In genomic region chr7:87344446-87344845, GRCh38 we compare ENCODE assay signal across 8 cellular contexts. TPM values are rescaled to one million over a fixed set of nuclear protein-coding genes. Genes with fewer than 3 reads are reported as not detected.
DNase-seq lines count a peak whose midpoint lies in the region; ATAC-seq and TF ChIP-seq lines count a peak whose summit lies in the region.

No MANE protein-coding gene starts in this region.

- H3K36me3 ChIP-seq in A673 (ENCODE audit: insufficient read depth, low read length, poor library complexity, severe bottlenecking) = no peaks in the 10 kb centered on the region
- peaks cover 12% of the 10 kb centered on the region for H3K36me3 ChIP-seq in HUES64 (ENCODE audit: insufficient read depth, low read length)
- no peaks in the 10 kb centered on the region for H3K36me3 ChIP-seq in brain microvascular endothelial cell (replicated peaks)
- H3K36me3 ChIP-seq in mucosa of rectum (ENCODE audit: control insufficient read depth in 2 of 2, insufficient read depth in 2 of 2, low read length in 2 of 2) = peaks cover 7 to 14% of the 10 kb centered on the region in 2 donors

- TF ChIP-seq CTCF in A673 (conservative IDR thresholded peaks at IDR 0.05; ENCODE audit: low read depth, low read length) (no peak), brain microvascular endothelial cell (IDR thresholded peaks at IDR 0.05; ENCODE audit: low read depth, low read length, missing control alignments) (no peak)

- no peaks in the 10 kb centered on the region for H3K9me3 ChIP-seq in A673 (ENCODE audit: low read depth, low read length, poor library complexity, severe bottlenecking)
- H3K9me3 ChIP-seq in HUES64 (ENCODE audit: insufficient read depth, low read depth, low read length) = 0 out of 2 replicates have a peak, but pooled peaks cover 1% of the 10 kb centered on the region
- no peaks in the 10 kb centered on the region for H3K9me3 ChIP-seq in mucosa of rectum (ENCODE audit: control insufficient read depth in 2 of 2, low read length in 2 of 2)

- H3K27me3 ChIP-seq in A673 (replicated peaks; ENCODE audit: insufficient read depth, low read depth, low read length, poor library complexity) (no peaks in the 10 kb centered on the region), HUES64 (ENCODE audit: insufficient read depth, low read length) (0 out of 2 replicates have a peak, but pooled peaks cover 4% of the 10 kb centered on the region), brain microvascular endothelial cell (replicated peaks) (no peaks in the 10 kb centered on the region), mucosa of rectum (ENCODE audit: control insufficient read depth in 2 of 2, insufficient read depth in 2 of 2, low read length in 2 of 2) (no peaks in the 10 kb centered on the region)

- in situ Hi-C loops in brain microvascular endothelial cell (cut with HindIII; ENCODE audit: low pct_ligation_motif_present, low sequenced_read_pairs) = no loop called here

- H3K4me3 ChIP-seq in A673 (ENCODE audit: low read depth, low read length, poor library complexity, severe bottlenecking) (peak overlapping the region; percentile 55), HUES64 (ENCODE audit: low read length) (peak overlapping the region; percentile 87), brain microvascular endothelial cell (ENCODE audit: low read depth, low read length) (peak overlapping the region; percentile 78), mucosa of rectum (ENCODE audit: low read length in 2 of 2) (peak overlapping the region; percentile 91 to 93)

- H3K4me1 ChIP-seq in A673 (ENCODE audit: insufficient read depth, low read length, poor library complexity, severe bottlenecking) (no peaks in the 10 kb centered on the region), HUES64 (ENCODE audit: insufficient read depth, low read length) (peaks cover 22% of the 10 kb centered on the region), mucosa of rectum (ENCODE audit: control insufficient read depth in 2 of 2, insufficient read depth in 2 of 2, low read length in 2 of 2) (peaks cover 0 to 14% of the 10 kb centered on the region in 2 donors)

- H3K9ac ChIP-seq in HUES64 (ENCODE audit: low read depth, low read length) (no peak overlapping the region; the same call in 1 of the 2 replicates), mucosa of rectum (ENCODE audit: low read depth in 1 of 2, low read length in 2 of 2) (peak overlapping the region; percentile 79 to 87)

- POLR2A ChIA-PET in A673 (lab: Charles Lee; ENCODE audit: low non-redundant PET) = no interaction called here

- no peak for DNase-seq in A673 (ENCODE audit: low spot score)
- no peak for DNase-seq in brain microvascular endothelial cell
- no peak for DNase-seq in iPS-NIHi11 (ENCODE audit: low spot score)
- DNase-seq in stimulated activated naive CD4-positive, alpha-beta T cell treated with Interleukin-2 at 50 U/mL for 16 hours (lab: John Stamatoyannopoulos, UW) = no peak
- DNase-seq in AG20443 (ENCODE audit: low spot score) = no peak

- intact Hi-C loops in A673 (cut with micrococcal nuclease; ENCODE audit: unreplicated experiment) = no loop called here

- no peak for ATAC-seq in HG03342 (IDR thresholded peaks at IDR 0.05; ENCODE audit: unreplicated experiment)

- 100% methylated on average over 1 of the region's 2 CpGs for WGBS in HUES64

- H3K27ac ChIP-seq in A673 (ENCODE audit: low read depth, low read length, poor library complexity, severe bottlenecking) = no peak overlapping the region
- H3K27ac ChIP-seq in HUES64 (ENCODE audit: low read depth, low read length) = no peak overlapping the region
- no peak overlapping the region for H3K27ac ChIP-seq in brain microvascular endothelial cell
- peak overlapping the region; percentile 89 to 90 for H3K27ac ChIP-seq in mucosa of rectum (ENCODE audit: low read depth in 2 of 2, low read length in 2 of 2)

- no TSS peak for BruUV-seq in A673 (replicated peaks; lab: Mats Ljungman, UMichigan)

- CTCF ChIA-PET in A673 (lab: Charles Lee) = no interaction called here

RNA-seq across cellular contexts. Expression of gene CROT, which starts 1.0 kb away (rescaled TPM):
- total RNA-seq in A673 (2021) = 3.5 and 5.5 TPM in 2 replicates
- 4.7 TPM for polyA plus RNA-seq in HUES64 (2013, experiment 1 of 2)
- 5.7 TPM for polyA plus RNA-seq in HUES64 (2013, experiment 2 of 2)

Comparison
In these comparisons a context has a peak if more than half of its experiments do, and no peak if none do; other contexts are left out.
1. H3K27ac ChIP-seq: peak in mucosa of rectum (2 of 2); none in A673 (single experiment), HUES64 (single experiment) and brain microvascular endothelial cell (single experiment).
2. Peak in every context shown above with its lines, with median percentiles within 50 percentile points of each other: H3K4me3 ChIP-seq.